23 cellular contexts compared by ENCODE assay signal in the genomic region with DNA sequence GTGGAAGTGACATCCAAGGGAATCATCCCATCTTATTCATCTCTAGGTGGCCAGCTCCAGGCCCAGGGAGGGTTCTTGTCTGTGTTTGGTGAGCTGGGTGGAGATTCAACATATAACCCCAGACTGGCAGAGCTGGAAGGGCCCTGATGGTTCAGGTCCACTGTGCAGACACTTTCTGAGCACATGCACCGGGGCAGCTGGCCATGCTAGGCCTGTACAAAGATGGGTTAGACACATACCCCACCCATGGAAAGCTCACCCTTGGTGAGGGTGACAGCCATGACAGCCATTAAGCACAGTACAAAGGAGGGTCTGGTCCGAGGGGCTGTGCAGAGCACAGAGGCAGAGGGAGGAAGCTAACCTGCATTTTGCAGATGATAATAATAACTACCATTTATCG.
DNase-seq lines count a peak whose midpoint lies in the region; ATAC-seq, FAIRE-seq and TF ChIP-seq lines count a peak whose summit lies in the region.
"Had no signal": no experiment of that assay in that cellular context is flagged by ENCODE, and none has a peak within 500 bp of the region (broad histone marks: within the 10 kb centered on the region; RNA-seq: fewer than 3 reads in every experiment).

No MANE protein-coding gene starts in this region.

- H2BK5ac ChIP-seq in H1 (ENCODE audit: low read depth, low read length) = no peak overlapping the region

- no peak overlapping the region for H2AFZ ChIP-seq in H1 (ENCODE audit: low read length)
- H2AFZ ChIP-seq: PC-9 had no signal

- no peaks in the 10 kb centered on the region for H3K79me1 ChIP-seq in H1 (ENCODE audit: low read depth, low read length)

- no peak overlapping the region for H2BK15ac ChIP-seq in H1 (ENCODE audit: low read length)

- TF ChIP-seq POLR2A in H1 (IDR thresholded peaks at IDR 0.05; ENCODE audit: control extremely low read depth in 1 of 2, low read depth in 2 of 2, low read length in 2 of 2) = no peak

- H3K36me3 Mint-ChIP-seq in stimulated activated effector memory CD8-positive, alpha-beta T cell treated with anti-CD3 and anti-CD28 coated beads, Interleukin-12 subunit alpha, Interleukin-12 subunit beta, amount 100 ng/mL, for 72 hours = no peaks in the 10 kb centered on the region

- no peak for TF ChIP-seq RAD21 in H1 (IDR thresholded peaks at IDR 0.05 in 1 of 2, conservative IDR thresholded peaks at IDR 0.05 in 1 of 2; ENCODE audit: low read depth in 2 of 2, low read length in 2 of 2)

- H2AK5ac ChIP-seq in H1 (ENCODE audit: low read depth, low read length) = no peak overlapping the region

- H3K23ac ChIP-seq in H1 (ENCODE audit: insufficient read length) = no peak overlapping the region

- H3K36me3 ChIP-seq in H1 (ENCODE audit: control insufficient read depth in 2 of 4, insufficient read depth in 4 of 4, low read length in 3 of 4) = no peaks in the 10 kb centered on the region

- no peaks in the 10 kb centered on the region for H3K23me2 ChIP-seq in H1 (ENCODE audit: low read depth, low read length)

- no peak overlapping the region for H3K18ac ChIP-seq in H1 (ENCODE audit: extremely low read depth, low read length)

- no peak overlapping the region for H2BK20ac ChIP-seq in H1 (ENCODE audit: low read length)

- peak; percentile 18 for DNase-seq in activated CD4-positive, CD25-positive, alpha-beta regulatory T cell treated with anti-CD3 and anti-CD28 coated beads, Interleukin-2, amount 50 U/mL, for 72 hours
- DNase-seq in H1 (ENCODE audit: low read depth in 1 of 2, low spot score in 2 of 2) = no peak
- DNase-seq in substantia nigra (lab: John Stamatoyannopoulos, UW) = no peak
- DNase-seq in stimulated activated effector memory CD8-positive, alpha-beta T cell treated with anti-CD3 and anti-CD28 coated beads, Interleukin-12 subunit alpha, Interleukin-12 subunit beta, amount 100 ng/mL, for 72 hours (ENCODE audit: low spot score in 2 of 2) = no peak
- DNase-seq: Calu3, DMS79 treated with DMSO at 0.1 percent for 48 hours, GF-D8, NCI-H1105, NCI-H1436 treated with DMSO at 0.1 percent for 48 hours, NCI-H187 treated with DMSO at 0.1 percent for 48 hours, NCI-H2107, NCI-H446 treated with DMSO at 0.1 percent for 48 hours, NCI-H526 treated with DMSO at 0.1 percent for 48 hours, PC-9, SHP77 had no signal

- H2BK120ac ChIP-seq in H1 (replicated peaks; ENCODE audit: low read depth, low read length) = no peak overlapping the region

- H4K20me1 ChIP-seq in H1 (replicated peaks in 1 of 2; ENCODE audit: control insufficient read depth in 1 of 2, insufficient read depth in 2 of 2, low read length in 2 of 2) = no peaks in the 10 kb centered on the region

- CTCF ChIA-PET in H1 (lab: Charles Lee; ENCODE audit: partially characterized antibody) = interaction anchor here (0.6 to 35.0 kb wide), 12 partner anchors 15 to 246 kb away, joined by 3 to 721 read pairs (median 4); no protein-coding TSS in a partner anchor

- H3K27ac Mint-ChIP-seq in stimulated activated effector memory CD8-positive, alpha-beta T cell treated with anti-CD3 and anti-CD28 coated beads, Interleukin-12 subunit alpha, Interleukin-12 subunit beta, amount 100 ng/mL, for 72 hours = no peak overlapping the region
- H3K27ac Mint-ChIP-seq: B cell had no signal

- no peak overlapping the region for H3K14ac ChIP-seq in H1 (ENCODE audit: insufficient read length)

- H3K79me2 ChIP-seq in H1 (ENCODE audit: control insufficient read depth in 1 of 2, insufficient read depth in 2 of 2, low read length in 2 of 2) = no peaks in the 10 kb centered on the region

- no peak overlapping the region for H3K4me2 ChIP-seq in H1 (ENCODE audit: insufficient read depth in 1 of 2, low read depth in 2 of 2, low read length in 2 of 2)
- H3K4me2 ChIP-seq: PC-9 had no signal

- H3K27ac ChIP-seq in angular gyrus (ENCODE audit: low read depth, low read length) = peak overlapping the region; percentile 86
- no peak overlapping the region for H3K27ac ChIP-seq in H1 (ENCODE audit: low read depth, low read length)
- peak overlapping the region; percentile 96 for H3K27ac ChIP-seq in substantia nigra (ENCODE audit: low read depth, low read length, poor library complexity, severe bottlenecking)
- H3K27ac ChIP-seq: 22Rv1, PC-9 had no signal

- no peak overlapping the region for H3K4ac ChIP-seq in H1 (replicated peaks; ENCODE audit: insufficient read length, low read depth, low read length)

- ATAC-seq in activated CD4-positive, CD25-positive, alpha-beta regulatory T cell treated with anti-CD3 and anti-CD28 coated beads, Interleukin-2, amount 50 U/mL, for 24 hours = no peak
- no peak for ATAC-seq in GM19455 (IDR thresholded peaks at IDR 0.05; ENCODE audit: unreplicated experiment)
- no peak for ATAC-seq in stimulated activated effector memory CD8-positive, alpha-beta T cell treated with anti-CD3 and anti-CD28 coated beads, Interleukin-12 subunit alpha, Interleukin-12 subunit beta, amount 100 ng/mL, for 72 hours
- ATAC-seq in GM21526 (IDR thresholded peaks at IDR 0.05; ENCODE audit: low FRiP score, unreplicated experiment) = no peak
- ATAC-seq: HCT116 had no signal

- no peak overlapping the region for H3K9ac ChIP-seq in H1 (replicated peaks in 1 of 4; ENCODE audit: extremely low read depth in 1 of 4, low read depth in 3 of 4, low read length in 3 of 4)

- no peaks in the 10 kb centered on the region for H3K9me3 ChIP-seq in H1 (ENCODE audit: insufficient read depth in 2 of 2, low read depth in 1 of 2, low read length in 1 of 2)

- no peak overlapping the region for H3K4me3 ChIP-seq in H1 (ENCODE audit: extremely low read depth in 1 of 4, insufficient read depth in 2 of 4, low read depth in 3 of 4, low read length in 4 of 4)
- H3K4me3 ChIP-seq: PC-9 had no signal

- TF ChIP-seq CTCF in H1 (IDR thresholded peaks at IDR 0.05; ENCODE audit: control extremely low read depth in 1 of 3, insufficient read depth in 1 of 3, low read depth in 1 of 3, low read length in 3 of 3) = no peak

- no peak overlapping the region for H3K4me3 Mint-ChIP-seq in stimulated activated effector memory CD8-positive, alpha-beta T cell treated with anti-CD3 and anti-CD28 coated beads, Interleukin-12 subunit alpha, Interleukin-12 subunit beta, amount 100 ng/mL, for 72 hours
- H3K4me3 Mint-ChIP-seq: B cell had no signal

- H3K56ac ChIP-seq in H1 (replicated peaks; ENCODE audit: insufficient read length, low read depth, low read length) = no peak overlapping the region

- H3K9me3 Mint-ChIP-seq in stimulated activated effector memory CD8-positive, alpha-beta T cell treated with anti-CD3 and anti-CD28 coated beads, Interleukin-12 subunit alpha, Interleukin-12 subunit beta, amount 100 ng/mL, for 72 hours = no peaks in the 10 kb centered on the region

- no peak for TF ChIP-seq EP300 in H1 (IDR thresholded peaks at IDR 0.05; ENCODE audit: borderline replicate concordance in 1 of 2, low read depth in 2 of 2, low read length in 2 of 2)

- peaks cover 0 to 1% (median 0%) of the 10 kb centered on the region in 4 experiments; a peak in 2 of 7 replicates for H3K27me3 ChIP-seq in H1 (replicated peaks in 1 of 4; ENCODE audit: control insufficient read depth in 3 of 4, extremely low read depth in 1 of 4, insufficient read depth in 3 of 4, low read length in 3 of 4)

- H4K5ac ChIP-seq in H1 (ENCODE audit: insufficient read length, low read depth, low read length) = no peak overlapping the region

- no peaks in the 10 kb centered on the region for H3K4me1 Mint-ChIP-seq in stimulated activated effector memory CD8-positive, alpha-beta T cell treated with anti-CD3 and anti-CD28 coated beads, Interleukin-12 subunit alpha, Interleukin-12 subunit beta, amount 100 ng/mL, for 72 hours

- H3K4me1 ChIP-seq in H1 (replicated peaks in 1 of 4; ENCODE audit: control insufficient read depth in 3 of 4, insufficient read depth in 4 of 4, low read length in 3 of 4) = no peaks in the 10 kb centered on the region

- POLR2A ChIA-PET in H1 (lab: Charles Lee; ENCODE audit: partially characterized antibody) = no interaction called here

- no peak overlapping the region for H4K91ac ChIP-seq in H1 (replicated peaks; ENCODE audit: insufficient read length, low read length)

- no peak for FAIRE-seq in H1 (lab: Jason Lieb, UNC)
- FAIRE-seq: GM12892 had no signal

- 0 out of 2 replicates have a peak overlapping the region, but pooled peaks have one; percentile 48 for H4K8ac ChIP-seq in H1 (ENCODE audit: extremely low read depth, insufficient read depth, low read length)

- no peak overlapping the region for H2BK12ac ChIP-seq in H1 (ENCODE audit: low read depth, low read length)

- WGBS in H1 (ENCODE audit: extremely low coverage in 1 of 2, insufficient coverage in 1 of 2, insufficient read length in 1 of 2, insufficient replicate concordance in 2 of 2, low coverage in 1 of 2, low lambda C conversion rate in 2 of 2, missing lambda C conversion rate in 1 of 2), 2 experiments = 86% methylated on average over 3 of the region's 3 CpGs; no CpG with 5 or more reads in 1 of the 2 experiments

TF ChIP-seq in H1, 55 proteins besides CTCF, POLR2A, EP300 and RAD21:
- TF ChIP-seq GTF2F1 (IDR thresholded peaks at IDR 0.05; ENCODE audit: borderline replicate concordance, low read depth, low read length) (no peak), SIX5 (IDR thresholded peaks at IDR 0.05; ENCODE audit: low read depth, low read length) (no peak), CEBPB (IDR thresholded peaks at IDR 0.05; ENCODE audit: low read depth, low read length) (no peak), TCF12 (IDR thresholded peaks at IDR 0.05; ENCODE audit: low read depth, low read length) (no peak), CHD2 (IDR thresholded peaks at IDR 0.05; ENCODE audit: low read length) (no peak), CBX5 (IDR thresholded peaks at IDR 0.05; ENCODE audit: low read depth, low read length) (no peak), YY1 (IDR thresholded peaks at IDR 0.05; ENCODE audit: low read depth, low read length) (no peak)
- TF ChIP-seq, protein P1, sequence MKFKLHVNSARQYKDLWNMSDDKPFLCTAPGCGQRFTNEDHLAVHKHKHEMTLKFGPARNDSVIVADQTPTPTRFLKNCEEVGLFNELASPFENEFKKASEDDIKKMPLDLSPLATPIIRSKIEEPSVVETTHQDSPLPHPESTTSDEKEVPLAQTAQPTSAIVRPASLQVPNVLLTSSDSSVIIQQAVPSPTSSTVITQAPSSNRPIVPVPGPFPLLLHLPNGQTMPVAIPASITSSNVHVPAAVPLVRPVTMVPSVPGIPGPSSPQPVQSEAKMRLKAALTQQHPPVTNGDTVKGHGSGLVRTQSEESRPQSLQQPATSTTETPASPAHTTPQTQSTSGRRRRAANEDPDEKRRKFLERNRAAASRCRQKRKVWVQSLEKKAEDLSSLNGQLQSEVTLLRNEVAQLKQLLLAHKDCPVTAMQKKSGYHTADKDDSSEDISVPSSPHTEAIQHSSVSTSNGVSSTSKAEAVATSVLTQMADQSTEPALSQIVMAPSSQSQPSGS (IDR thresholded peaks at IDR 0.05; ENCODE audit: low read length) = no peak
